1 cellular context compared by ENCODE assay signal in the genomic region with DNA sequence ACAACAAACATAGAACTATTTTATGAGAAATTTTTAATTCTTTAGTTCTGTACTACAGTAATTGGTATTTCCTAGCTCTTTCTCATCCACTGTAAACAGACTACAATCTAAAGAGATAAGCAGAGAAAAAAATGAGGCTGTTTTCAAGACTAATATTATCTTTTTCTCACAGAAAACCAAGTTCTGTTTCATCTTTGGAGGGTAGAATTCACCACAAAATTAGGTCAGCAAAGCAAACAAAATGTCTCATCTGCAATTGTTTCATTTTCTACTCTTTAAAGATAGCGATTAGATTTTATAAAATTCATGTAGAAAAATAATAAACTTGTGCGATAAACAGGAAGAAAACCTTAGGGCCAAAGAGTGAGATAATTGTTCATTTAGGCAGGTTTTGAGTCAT.
TF ChIP-seq lines count a peak whose summit lies in the region.

No MANE protein-coding gene starts in this region.

TF ChIP-seq in HCT116, 20 proteins besides CTCF, POLR2A, EP300 and RAD21:
- TF ChIP-seq FOSL1 (IDR thresholded peaks at IDR 0.05; ENCODE audit: low read depth) = no peak
- no peak for TF ChIP-seq EZH2 (IDR thresholded peaks at IDR 0.05)
- no peak for TF ChIP-seq ELF1 (IDR thresholded peaks at IDR 0.05; ENCODE audit: borderline replicate concordance, low read depth)
- TF ChIP-seq SRF (IDR thresholded peaks at IDR 0.05; ENCODE audit: low read depth) = no peak
- TF ChIP-seq CBX3 (IDR thresholded peaks at IDR 0.05; ENCODE audit: low read depth) = no peak
- TF ChIP-seq ZNF274 (IDR thresholded peaks at IDR 0.05; ENCODE audit: low read depth, low read length) = no peak
- no peak for TF ChIP-seq EGR1 (IDR thresholded peaks at IDR 0.05; ENCODE audit: low read depth)
- TF ChIP-seq TCF7L2 (IDR thresholded peaks at IDR 0.05; ENCODE audit: borderline replicate concordance, extremely low read depth, insufficient read depth, insufficient read length) = no peak
- TF ChIP-seq, protein P1, sequence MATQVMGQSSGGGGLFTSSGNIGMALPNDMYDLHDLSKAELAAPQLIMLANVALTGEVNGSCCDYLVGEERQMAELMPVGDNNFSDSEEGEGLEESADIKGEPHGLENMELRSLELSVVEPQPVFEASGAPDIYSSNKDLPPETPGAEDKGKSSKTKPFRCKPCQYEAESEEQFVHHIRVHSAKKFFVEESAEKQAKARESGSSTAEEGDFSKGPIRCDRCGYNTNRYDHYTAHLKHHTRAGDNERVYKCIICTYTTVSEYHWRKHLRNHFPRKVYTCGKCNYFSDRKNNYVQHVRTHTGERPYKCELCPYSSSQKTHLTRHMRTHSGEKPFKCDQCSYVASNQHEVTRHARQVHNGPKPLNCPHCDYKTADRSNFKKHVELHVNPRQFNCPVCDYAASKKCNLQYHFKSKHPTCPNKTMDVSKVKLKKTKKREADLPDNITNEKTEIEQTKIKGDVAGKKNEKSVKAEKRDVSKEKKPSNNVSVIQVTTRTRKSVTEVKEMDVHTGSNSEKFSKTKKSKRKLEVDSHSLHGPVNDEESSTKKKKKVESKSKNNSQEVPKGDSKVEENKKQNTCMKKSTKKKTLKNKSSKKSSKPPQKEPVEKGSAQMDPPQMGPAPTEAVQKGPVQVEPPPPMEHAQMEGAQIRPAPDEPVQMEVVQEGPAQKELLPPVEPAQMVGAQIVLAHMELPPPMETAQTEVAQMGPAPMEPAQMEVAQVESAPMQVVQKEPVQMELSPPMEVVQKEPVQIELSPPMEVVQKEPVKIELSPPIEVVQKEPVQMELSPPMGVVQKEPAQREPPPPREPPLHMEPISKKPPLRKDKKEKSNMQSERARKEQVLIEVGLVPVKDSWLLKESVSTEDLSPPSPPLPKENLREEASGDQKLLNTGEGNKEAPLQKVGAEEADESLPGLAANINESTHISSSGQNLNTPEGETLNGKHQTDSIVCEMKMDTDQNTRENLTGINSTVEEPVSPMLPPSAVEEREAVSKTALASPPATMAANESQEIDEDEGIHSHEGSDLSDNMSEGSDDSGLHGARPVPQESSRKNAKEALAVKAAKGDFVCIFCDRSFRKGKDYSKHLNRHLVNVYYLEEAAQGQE (IDR thresholded peaks at IDR 0.05; ENCODE audit: low read depth) = no peak
- TF ChIP-seq, protein P2, sequence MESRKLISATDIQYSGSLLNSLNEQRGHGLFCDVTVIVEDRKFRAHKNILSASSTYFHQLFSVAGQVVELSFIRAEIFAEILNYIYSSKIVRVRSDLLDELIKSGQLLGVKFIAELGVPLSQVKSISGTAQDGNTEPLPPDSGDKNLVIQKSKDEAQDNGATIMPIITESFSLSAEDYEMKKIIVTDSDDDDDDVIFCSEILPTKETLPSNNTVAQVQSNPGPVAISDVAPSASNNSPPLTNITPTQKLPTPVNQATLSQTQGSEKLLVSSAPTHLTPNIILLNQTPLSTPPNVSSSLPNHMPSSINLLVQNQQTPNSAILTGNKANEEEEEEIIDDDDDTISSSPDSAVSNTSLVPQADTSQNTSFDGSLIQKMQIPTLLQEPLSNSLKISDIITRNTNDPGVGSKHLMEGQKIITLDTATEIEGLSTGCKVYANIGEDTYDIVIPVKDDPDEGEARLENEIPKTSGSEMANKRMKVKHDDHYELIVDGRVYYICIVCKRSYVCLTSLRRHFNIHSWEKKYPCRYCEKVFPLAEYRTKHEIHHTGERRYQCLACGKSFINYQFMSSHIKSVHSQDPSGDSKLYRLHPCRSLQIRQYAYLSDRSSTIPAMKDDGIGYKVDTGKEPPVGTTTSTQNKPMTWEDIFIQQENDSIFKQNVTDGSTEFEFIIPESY (IDR thresholded peaks at IDR 0.05; ENCODE audit: extremely low read depth, insufficient replicate concordance, low read length) = no peak
